1 cellular context compared by ENCODE assay signal in the genomic region with DNA sequence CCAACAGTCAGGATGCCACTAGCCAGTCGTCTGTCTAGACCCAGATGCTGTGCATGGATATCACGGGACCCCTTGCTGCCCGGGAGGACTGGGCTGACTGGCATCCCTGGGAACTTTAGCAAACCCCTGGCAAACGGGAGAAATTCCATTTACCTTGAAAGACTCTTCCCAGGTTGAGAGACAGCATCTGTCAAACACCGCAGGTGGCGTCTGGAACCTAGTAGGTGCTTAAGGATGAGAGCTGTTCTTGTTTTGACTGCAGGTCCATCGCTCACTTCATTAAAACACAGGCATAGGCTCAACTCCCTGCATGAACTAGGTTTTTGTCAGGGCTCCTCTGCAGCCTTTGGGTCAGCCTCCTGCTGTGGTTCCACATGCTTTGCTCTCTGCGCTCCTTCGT.
TF ChIP-seq lines count a peak whose summit lies in the region.

No MANE protein-coding gene starts in this region.

TF ChIP-seq in GM23338, 12 proteins besides CTCF, POLR2A, EP300 and RAD21 (continued from another document):
- TF ChIP-seq REST (IDR thresholded peaks at IDR 0.05; ENCODE audit: unreplicated experiment) (no peak), ETS1 (IDR thresholded peaks at IDR 0.05) (no peak), NANOG (IDR thresholded peaks at IDR 0.05; ENCODE audit: borderline replicate concordance) (no peak), STAT1 (IDR thresholded peaks at IDR 0.05; ENCODE audit: unreplicated experiment) (no peak), CREB1 (CRISPR knock-in tag; IDR thresholded peaks at IDR 0.05; ENCODE audit: low read depth) (no peak), JUNB (IDR thresholded peaks at IDR 0.05; ENCODE audit: unreplicated experiment) (no peak), ZNF114 (CRISPR knock-in tag; IDR thresholded peaks at IDR 0.05) (no peak)
- TF ChIP-seq, protein P1, sequence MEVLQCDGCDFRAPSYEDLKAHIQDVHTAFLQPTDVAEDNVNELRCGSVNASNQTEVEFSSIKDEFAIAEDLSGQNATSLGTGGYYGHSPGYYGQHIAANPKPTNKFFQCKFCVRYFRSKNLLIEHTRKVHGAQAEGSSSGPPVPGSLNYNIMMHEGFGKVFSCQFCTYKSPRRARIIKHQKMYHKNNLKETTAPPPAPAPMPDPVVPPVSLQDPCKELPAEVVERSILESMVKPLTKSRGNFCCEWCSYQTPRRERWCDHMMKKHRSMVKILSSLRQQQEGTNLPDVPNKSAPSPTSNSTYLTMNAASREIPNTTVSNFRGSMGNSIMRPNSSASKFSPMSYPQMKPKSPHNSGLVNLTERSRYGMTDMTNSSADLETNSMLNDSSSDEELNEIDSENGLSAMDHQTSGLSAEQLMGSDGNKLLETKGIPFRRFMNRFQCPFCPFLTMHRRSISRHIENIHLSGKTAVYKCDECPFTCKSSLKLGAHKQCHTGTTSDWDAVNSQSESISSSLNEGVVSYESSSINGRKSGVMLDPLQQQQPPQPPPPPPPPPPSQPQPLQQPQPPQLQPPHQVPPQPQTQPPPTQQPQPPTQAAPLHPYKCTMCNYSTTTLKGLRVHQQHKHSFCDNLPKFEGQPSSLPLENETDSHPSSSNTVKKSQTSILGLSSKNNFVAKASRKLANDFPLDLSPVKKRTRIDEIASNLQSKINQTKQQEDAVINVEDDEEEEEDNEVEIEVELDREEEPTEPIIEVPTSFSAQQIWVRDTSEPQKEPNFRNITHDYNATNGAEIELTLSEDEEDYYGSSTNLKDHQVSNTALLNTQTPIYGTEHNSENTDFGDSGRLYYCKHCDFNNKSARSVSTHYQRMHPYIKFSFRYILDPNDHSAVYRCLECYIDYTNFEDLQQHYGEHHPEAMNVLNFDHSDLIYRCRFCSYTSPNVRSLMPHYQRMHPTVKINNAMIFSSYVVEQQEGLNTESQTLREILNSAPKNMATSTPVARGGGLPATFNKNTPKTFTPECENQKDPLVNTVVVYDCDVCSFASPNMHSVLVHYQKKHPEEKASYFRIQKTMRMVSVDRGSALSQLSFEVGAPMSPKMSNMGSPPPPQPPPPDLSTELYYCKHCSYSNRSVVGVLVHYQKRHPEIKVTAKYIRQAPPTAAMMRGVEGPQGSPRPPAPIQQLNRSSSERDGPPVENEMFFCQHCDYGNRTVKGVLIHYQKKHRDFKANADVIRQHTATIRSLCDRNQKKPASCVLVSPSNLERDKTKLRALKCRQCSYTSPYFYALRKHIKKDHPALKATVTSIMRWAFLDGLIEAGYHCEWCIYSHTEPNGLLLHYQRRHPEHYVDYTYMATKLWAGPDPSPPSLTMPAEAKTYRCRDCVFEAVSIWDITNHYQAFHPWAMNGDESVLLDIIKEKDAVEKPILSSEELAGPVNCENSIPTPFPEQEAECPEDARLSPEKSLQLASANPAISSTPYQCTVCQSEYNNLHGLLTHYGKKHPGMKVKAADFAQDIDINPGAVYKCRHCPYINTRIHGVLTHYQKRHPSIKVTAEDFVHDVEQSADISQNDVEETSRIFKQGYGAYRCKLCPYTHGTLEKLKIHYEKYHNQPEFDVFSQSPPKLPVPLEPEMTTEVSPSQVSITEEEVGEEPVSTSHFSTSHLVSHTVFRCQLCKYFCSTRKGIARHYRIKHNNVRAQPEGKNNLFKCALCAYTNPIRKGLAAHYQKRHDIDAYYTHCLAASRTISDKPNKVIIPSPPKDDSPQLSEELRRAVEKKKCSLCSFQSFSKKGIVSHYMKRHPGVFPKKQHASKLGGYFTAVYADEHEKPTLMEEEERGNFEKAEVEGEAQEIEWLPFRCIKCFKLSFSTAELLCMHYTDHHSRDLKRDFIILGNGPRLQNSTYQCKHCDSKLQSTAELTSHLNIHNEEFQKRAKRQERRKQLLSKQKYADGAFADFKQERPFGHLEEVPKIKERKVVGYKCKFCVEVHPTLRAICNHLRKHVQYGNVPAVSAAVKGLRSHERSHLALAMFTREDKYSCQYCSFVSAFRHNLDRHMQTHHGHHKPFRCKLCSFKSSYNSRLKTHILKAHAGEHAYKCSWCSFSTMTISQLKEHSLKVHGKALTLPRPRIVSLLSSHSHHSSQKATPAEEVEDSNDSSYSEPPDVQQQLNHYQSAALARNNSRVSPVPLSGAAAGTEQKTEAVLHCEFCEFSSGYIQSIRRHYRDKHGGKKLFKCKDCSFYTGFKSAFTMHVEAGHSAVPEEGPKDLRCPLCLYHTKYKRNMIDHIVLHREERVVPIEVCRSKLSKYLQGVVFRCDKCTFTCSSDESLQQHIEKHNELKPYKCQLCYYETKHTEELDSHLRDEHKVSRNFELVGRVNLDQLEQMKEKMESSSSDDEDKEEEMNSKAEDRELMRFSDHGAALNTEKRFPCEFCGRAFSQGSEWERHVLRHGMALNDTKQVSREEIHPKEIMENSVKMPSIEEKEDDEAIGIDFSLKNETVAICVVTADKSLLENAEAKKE (CRISPR knock-in tag; IDR thresholded peaks at IDR 0.05): no peak
